ENCODE assay signal across 13 cellular contexts in genomic region chr7:149297034-149297755, GRCh38.
"Had no signal": no experiment of that assay in that cellular context is flagged by ENCODE, and none has a peak within 500 bp of the region (broad histone marks: within the 10 kb centered on the region; RNA-seq: fewer than 3 reads in every experiment).

No MANE protein-coding gene starts in this region.

- H3K4me3 ChIP-seq: breast epithelium, dorsolateral prefrontal cortex, esophagus muscularis mucosa, spleen had no signal

- H3K9me3 ChIP-seq: esophagus muscularis mucosa had no signal

- H3K36me3 ChIP-seq: breast epithelium had no signal

- H3K9me3 Mint-ChIP-seq: activated naive CD8-positive, alpha-beta T cell treated with anti-CD3 and anti-CD28 coated beads, Interleukin-2, amount 10 ng/mL, durations not matched to agents 7 days and 5 days had no signal

- H3K36me3 Mint-ChIP-seq: activated naive CD8-positive, alpha-beta T cell treated with anti-CD3 and anti-CD28 coated beads, Interleukin-2, amount 10 ng/mL, durations not matched to agents 7 days and 5 days had no signal

- H3K27ac Mint-ChIP-seq: activated naive CD8-positive, alpha-beta T cell treated with anti-CD3 and anti-CD28 coated beads, Interleukin-2, amount 10 ng/mL, durations not matched to agents 7 days and 5 days; nephron had no signal

- H3K4me3 Mint-ChIP-seq: activated naive CD8-positive, alpha-beta T cell treated with anti-CD3 and anti-CD28 coated beads, Interleukin-2, amount 10 ng/mL, durations not matched to agents 7 days and 5 days; nephron had no signal

- ATAC-seq: sciatic nerve had no signal

- H3K4me1 Mint-ChIP-seq: nephron had no signal

- DNase-seq: activated CD4-positive, alpha-beta T cell treated with anti-CD3 and anti-CD28 coated beads, Interleukin-2, amount 50 U/mL, for 1 hour; activated naive CD8-positive, alpha-beta T cell treated with anti-CD3 and anti-CD28 coated beads, Interleukin-2, amount 10 ng/mL, durations not matched to agents 7 days and 5 days; dorsolateral prefrontal cortex; hypothalamus; kidney glomerular epithelial cell; mesendoderm; spleen; stimulated activated CD8-positive, alpha-beta memory T cell treated with anti-CD3 and anti-CD28 coated beads, Interleukin-4, amount 100 ng/mL, for 48 hours had no signal

- H3K27me3 Mint-ChIP-seq: activated naive CD8-positive, alpha-beta T cell treated with anti-CD3 and anti-CD28 coated beads, Interleukin-2, amount 10 ng/mL, durations not matched to agents 7 days and 5 days had no signal

- H3K27ac ChIP-seq: breast epithelium, dorsolateral prefrontal cortex, esophagus muscularis mucosa, spleen, VCaP had no signal

- H3K27me3 ChIP-seq: breast epithelium, dorsolateral prefrontal cortex, esophagus muscularis mucosa had no signal

- H3K4me1 ChIP-seq: breast epithelium, esophagus muscularis mucosa, spleen had no signal
